In genomic region chr5:154329519-154329918, GRCh38 we compare ENCODE assay signal across 25 cellular contexts.
"Had no signal": no experiment of that assay in that cellular context is flagged by ENCODE, and none has a peak within 500 bp of the region (broad histone marks: within the 10 kb centered on the region; RNA-seq: fewer than 3 reads in every experiment).

No MANE protein-coding gene starts in this region.

- ATAC-seq: naive thymus-derived CD8-positive, alpha-beta T cell; natural killer cell treated with Interleukin-12 subunit alpha and Interleukin-12 subunit beta and Interleukin-15 and Interleukin-18, amount 100 ng/mL, for 72 hours; pancreas; right cardiac atrium; stimulated activated effector memory CD8-positive, alpha-beta T cell treated with anti-CD3 and anti-CD28 coated beads, Interleukin-12 subunit alpha, Interleukin-12 subunit beta, amount 100 ng/mL, for 72 hours; stimulated activated naive B cell treated with anti-CD40 and anti-IgM and Interleukin-4, amounts not matched to agents 10 μg/mL and 1 μg/mL and 100 μg/mL, for 72 hours; upper lobe of right lung had no signal

- H3K27me3 ChIP-seq: neutrophil, pancreas, right lobe of liver, sigmoid colon, stomach, thyroid gland, tibial nerve, upper lobe of right lung, uterus had no signal

- DNase-seq: naive thymus-derived CD8-positive, alpha-beta T cell; nephron progenitor cell; nucleus accumbens; pancreas; right cardiac atrium; right lobe of liver; sigmoid colon; stimulated activated CD4-positive, alpha-beta T cell treated with anti-CD3 and anti-CD28 coated beads, Interleukin-15, amount 100 ng/mL, for 24 hours; stimulated activated CD4-positive, alpha-beta T cell treated with anti-CD3 and anti-CD28 coated beads, Interleukin-2, amount 100 ng/mL, for 24 hours; stimulated activated CD4-positive, alpha-beta T cell treated with anti-CD3 and anti-CD28 coated beads, Interleukin-2, amount 100 ng/mL, for 48 hours; stimulated activated CD4-positive, alpha-beta T cell treated with anti-CD3 and anti-CD28 coated beads, Interleukin-4, amount 100 ng/mL, for 24 hours; stimulated activated naive B cell treated with anti-CD40 and anti-IgM and Interleukin-4, amounts not matched to agents 10 μg/mL and 1 μg/mL and 100 μg/mL, for 72 hours; stimulated activated naive CD4-positive, alpha-beta T cell treated with Interleukin-2 at 50 U/mL for 16 hours; stomach; thyroid gland; upper lobe of right lung; uterus had no signal

- H3K4me1 ChIP-seq: pancreas, prostate gland, sigmoid colon, stomach, upper lobe of right lung, uterus had no signal

- H3K9me3 Mint-ChIP-seq: naive thymus-derived CD8-positive, alpha-beta T cell; natural killer cell treated with Interleukin-12 subunit alpha and Interleukin-12 subunit beta and Interleukin-15 and Interleukin-18, amount 100 ng/mL, for 72 hours; nephron progenitor cell; neural crest cell; stimulated activated effector memory CD8-positive, alpha-beta T cell treated with anti-CD3 and anti-CD28 coated beads, Interleukin-12 subunit alpha, Interleukin-12 subunit beta, amount 100 ng/mL, for 72 hours; stimulated activated naive B cell treated with anti-CD40 and anti-IgM and Interleukin-4, amounts not matched to agents 10 μg/mL and 1 μg/mL and 100 μg/mL, for 72 hours; stimulated activated naive CD8-positive, alpha-beta T cell treated with anti-CD3 and anti-CD28 coated beads, Interleukin-15, Interleukin-2, amounts not matched to agents 100 ng/mL and 50 ng/mL, for 24 hours had no signal

- H3K4me3 Mint-ChIP-seq: naive thymus-derived CD8-positive, alpha-beta T cell; natural killer cell treated with Interleukin-12 subunit alpha and Interleukin-12 subunit beta and Interleukin-15 and Interleukin-18, amount 100 ng/mL, for 72 hours; nephron progenitor cell; neural crest cell; stimulated activated effector memory CD8-positive, alpha-beta T cell treated with anti-CD3 and anti-CD28 coated beads, Interleukin-12 subunit alpha, Interleukin-12 subunit beta, amount 100 ng/mL, for 72 hours; stimulated activated naive B cell treated with anti-CD40 and anti-IgM and Interleukin-4, amounts not matched to agents 10 μg/mL and 1 μg/mL and 100 μg/mL, for 72 hours; stimulated activated naive CD8-positive, alpha-beta T cell treated with anti-CD3 and anti-CD28 coated beads, Interleukin-15, Interleukin-2, amounts not matched to agents 100 ng/mL and 50 ng/mL, for 24 hours had no signal

- H3K4me3 ChIP-seq: pancreas, prostate gland, right lobe of liver, sigmoid colon, stomach, thoracic aorta, thyroid gland, tibial nerve, upper lobe of right lung, uterus had no signal

- H3K27me3 Mint-ChIP-seq: naive thymus-derived CD8-positive, alpha-beta T cell; natural killer cell treated with Interleukin-12 subunit alpha and Interleukin-12 subunit beta and Interleukin-15 and Interleukin-18, amount 100 ng/mL, for 72 hours; stimulated activated naive B cell treated with anti-CD40 and anti-IgM and Interleukin-4, amounts not matched to agents 10 μg/mL and 1 μg/mL and 100 μg/mL, for 72 hours; stimulated activated naive CD8-positive, alpha-beta T cell treated with anti-CD3 and anti-CD28 coated beads, Interleukin-15, Interleukin-2, amounts not matched to agents 100 ng/mL and 50 ng/mL, for 24 hours had no signal

- H3K27ac Mint-ChIP-seq: naive thymus-derived CD8-positive, alpha-beta T cell; natural killer cell treated with Interleukin-12 subunit alpha and Interleukin-12 subunit beta and Interleukin-15 and Interleukin-18, amount 100 ng/mL, for 72 hours; stimulated activated effector memory CD8-positive, alpha-beta T cell treated with anti-CD3 and anti-CD28 coated beads, Interleukin-12 subunit alpha, Interleukin-12 subunit beta, amount 100 ng/mL, for 72 hours; stimulated activated naive B cell treated with anti-CD40 and anti-IgM and Interleukin-4, amounts not matched to agents 10 μg/mL and 1 μg/mL and 100 μg/mL, for 72 hours; stimulated activated naive CD8-positive, alpha-beta T cell treated with anti-CD3 and anti-CD28 coated beads, Interleukin-15, Interleukin-2, amounts not matched to agents 100 ng/mL and 50 ng/mL, for 24 hours had no signal

- H3K4me1 Mint-ChIP-seq: naive thymus-derived CD8-positive, alpha-beta T cell had no signal

- H3K27ac ChIP-seq: neutrophil, pancreas, prostate gland, right lobe of liver, sigmoid colon, stomach, thoracic aorta, thyroid gland, tibial nerve, upper lobe of right lung, uterus had no signal

- H3K9me3 ChIP-seq: neutrophil, pancreas, prostate gland, right lobe of liver, sigmoid colon, stomach, thoracic aorta, thyroid gland, tibial nerve, upper lobe of right lung, uterus had no signal

- H3K36me3 ChIP-seq: pancreas, prostate gland, right lobe of liver, uterus had no signal
